28 cellular contexts compared by ENCODE assay signal in genomic region chr15:45616901-45617323, GRCh38. TPM values are rescaled to one million over a fixed set of nuclear protein-coding genes. Genes with fewer than 3 reads are reported as not detected.
DNase-seq lines count a peak whose midpoint lies in the region; ATAC-seq, FAIRE-seq and TF ChIP-seq lines count a peak whose summit lies in the region.
"Had no signal": no experiment of that assay in that cellular context is flagged by ENCODE, and none has a peak within 500 bp of the region (broad histone marks: within the 10 kb centered on the region; RNA-seq: fewer than 3 reads in every experiment).

No MANE protein-coding gene starts in this region.

- TF ChIP-seq RAD21 in IMR-90 (IDR thresholded peaks at IDR 0.05; ENCODE audit: low read length): no peak

- H3K4ac ChIP-seq in IMR-90 (ENCODE audit: low read depth, low read length) (no peak overlapping the region), neuronal stem cell (ENCODE audit: low read length) (no peak overlapping the region)

- H3K4me1 ChIP-seq in IMR-90 (ENCODE audit: control insufficient read depth, insufficient read depth, low read length) (peaks cover 6% of the 10 kb centered on the region), neuronal stem cell (ENCODE audit: control insufficient read depth in 2 of 2, insufficient read depth in 1 of 2, low read depth in 1 of 2, low read length in 2 of 2) (no peaks in the 10 kb centered on the region)
- H3K4me1 ChIP-seq: ascending aorta, SJSA1 had no signal

- in situ Hi-C loops in IMR-90 (cut with MboI; ENCODE audit: low sequenced_read_pairs): loop anchor here (10.0 to 25.0 kb wide), 2 partner anchors 162 to 430 kb away; partner anchors contain the start of gene SHF

- POLR2A ChIA-PET in IMR-90 (lab: Charles Lee; ENCODE audit: unreplicated experiment): no interaction called here

- H3K18ac ChIP-seq in IMR-90 (ENCODE audit: low read depth, low read length): no peak overlapping the region
- H3K18ac ChIP-seq in neuronal stem cell (ENCODE audit: low read length): no peak overlapping the region

- H3K9me1 ChIP-seq in IMR-90 (ENCODE audit: insufficient read depth, low read length): no peaks in the 10 kb centered on the region; the same call in 1 of the 2 replicates

- H4K91ac ChIP-seq in IMR-90 (ENCODE audit: insufficient read depth, low read depth, low read length) (no peak overlapping the region), neuronal stem cell (ENCODE audit: low read depth, low read length, poor library complexity) (no peak overlapping the region)

- dilution Hi-C loops in IMR-90 (cut with HindIII; ENCODE audit: low sequenced_read_pairs, unreplicated experiment): no loop called here

- no peak overlapping the region for H3K56ac ChIP-seq in IMR-90 (ENCODE audit: extremely low read depth, insufficient read depth, low read length)

- H4K20me1 ChIP-seq in IMR-90 (ENCODE audit: insufficient read depth, low read length): no peaks in the 10 kb centered on the region
- H4K20me1 ChIP-seq: BLaER1 treated with 17β-estradiol and CSF1 and Interleukin-3, amounts not matched to agents 10 nM and 100 nM had no signal

- no peak overlapping the region for H2AK5ac ChIP-seq in IMR-90 (ENCODE audit: low read depth, low read length)
- H2AK5ac ChIP-seq in neuronal stem cell (ENCODE audit: low read depth, low read length): no peak overlapping the region

- TF ChIP-seq CTCF in IMR-90 (conservative IDR thresholded peaks at IDR 0.05; ENCODE audit: low read depth, low read length) (no peak), epithelial cell of esophagus (IDR thresholded peaks at IDR 0.05; ENCODE audit: insufficient read depth, low read depth, low read length, missing control alignments) (no peak)

- DNase-seq in NCI-H748 (lab: John Stamatoyannopoulos, UW; ENCODE audit: unreplicated experiment) (peak; percentile 24), NCI-H748 treated with DMSO at 0.1 percent for 48 hours (lab: John Stamatoyannopoulos, UW) (no peak), IMR-90 (peak; percentile 52), epithelial cell of esophagus (ENCODE audit: low read depth) (peak; percentile 87), neuronal stem cell (ENCODE audit: low spot score) (no peak), sciatic nerve (ENCODE audit: low spot score) (no peak), frontal cortex (ENCODE audit: low spot score in 2 of 2) (no peak)
- DNase-seq: activated CD4-positive, alpha-beta memory T cell treated with anti-CD3 and anti-CD28 coated beads, Interleukin-2, amount 10 ng/mL, durations not matched to agents 7 days and 5 days; activated CD4-positive, CD25-positive, alpha-beta regulatory T cell; activated naive CD4-positive, alpha-beta T cell treated with anti-CD3 and anti-CD28 coated beads, Interleukin-2, amount 50 U/mL, for 16 hours; activated T-cell treated with anti-CD3 and anti-CD28 coated beads, Interleukin-2, amount 50 U/mL, for 48 hours; DMS 273 treated with DMSO at 0.1 percent for 48 hours; foreskin melanocyte; GF-D8; hypothalamus; KG1; midbrain; NCI-H2107; NCI-H526; stimulated activated CD8-positive, alpha-beta memory T cell treated with anti-CD3 and anti-CD28 coated beads, Interleukin-4, amount 100 ng/mL, for 48 hours; T-helper 2 cell had no signal

- H3K4me3 ChIP-seq in IMR-90 (ENCODE audit: insufficient read depth, low read depth, low read length) (no peak overlapping the region), epithelial cell of esophagus (ENCODE audit: low read length) (no peak overlapping the region), neuronal stem cell (ENCODE audit: low read length in 2 of 2) (no peak overlapping the region)
- H3K4me3 ChIP-seq: A549; ascending aorta; BLaER1 treated with 17β-estradiol and CSF1 and Interleukin-3, amounts not matched to agents 10 nM and 100 nM; GM12878; SJSA1 had no signal

- H2BK12ac ChIP-seq in neuronal stem cell (ENCODE audit: low read length): no peak overlapping the region

- CTCF ChIA-PET in IMR-90 (lab: Yijun Ruan, JAX): no interaction called here

- H3K36me3 ChIP-seq in IMR-90 (ENCODE audit: control insufficient read depth, insufficient read depth, low read length) (no peaks in the 10 kb centered on the region), neuronal stem cell (replicated peaks in 1 of 2; ENCODE audit: control insufficient read depth in 2 of 2, insufficient read depth in 2 of 2, low read length in 2 of 2) (no peaks in the 10 kb centered on the region)
- H3K36me3 ChIP-seq: ascending aorta; BLaER1 treated with 17β-estradiol and CSF1 and Interleukin-3, amounts not matched to agents 10 nM and 100 nM; SJSA1 had no signal

- 0 out of 4 replicates have a peak overlapping the region, but pooled peaks of 1 of the 2 experiments have one; percentile 0 for H4K8ac ChIP-seq in IMR-90 (ENCODE audit: low read depth in 2 of 2, low read length in 2 of 2)
- no peak overlapping the region for H4K8ac ChIP-seq in neuronal stem cell (ENCODE audit: low read depth, low read length)

- H3K27ac ChIP-seq in IMR-90 (ENCODE audit: insufficient read depth, low read length): no peak overlapping the region
- H3K27ac ChIP-seq in neuronal stem cell (replicated peaks; ENCODE audit: low read length): no peak overlapping the region
- H3K27ac ChIP-seq: A549; ascending aorta; BLaER1 treated with 17β-estradiol and CSF1 and Interleukin-3, amounts not matched to agents 10 nM and 100 nM; SJSA1 had no signal

- no peak overlapping the region for H3K9ac ChIP-seq in IMR-90 (ENCODE audit: low read depth, low read length)
- H3K9ac ChIP-seq in neuronal stem cell (ENCODE audit: low read depth, low read length, poor library complexity): no peak overlapping the region

- H2AFZ ChIP-seq in IMR-90 (replicated peaks; ENCODE audit: low read length, poor library complexity): peak overlapping the region; percentile 59
- peak overlapping the region; percentile 0 for H2AFZ ChIP-seq in neuronal stem cell (ENCODE audit: low read length)

- H3K4me2 ChIP-seq in IMR-90 (ENCODE audit: low read depth, low read length): no peak overlapping the region
- H3K4me2 ChIP-seq in neuronal stem cell (ENCODE audit: insufficient read depth, low read length, poor library complexity, severe bottlenecking): no peak overlapping the region
- H3K4me2 ChIP-seq: A549; BLaER1 treated with 17β-estradiol and CSF1 and Interleukin-3, amounts not matched to agents 10 nM and 100 nM had no signal

- ATAC-seq in IMR-90 (ENCODE audit: low read depth) (peak; percentile 20; the same call in 1 of the 2 replicates), sciatic nerve (no peak), GM21576 (IDR thresholded peaks at IDR 0.05; ENCODE audit: unreplicated experiment) (no peak)
- ATAC-seq: A549, GM12878 had no signal

- no TSS peak for BruUV-seq in IMR-90 (replicated peaks; lab: Mats Ljungman, UMichigan)

- H2BK20ac ChIP-seq in IMR-90 (ENCODE audit: low read depth, low read length): no peak overlapping the region

- H3K23ac ChIP-seq in IMR-90 (ENCODE audit: low read depth, low read length) (no peak overlapping the region), neuronal stem cell (ENCODE audit: low read depth, low read length, poor library complexity) (no peak overlapping the region)

- 40% methylated on average over 1 of the region's 3 CpGs; no CpG with 5 or more reads in 1 of the 2 experiments for WGBS in IMR-90 (ENCODE audit: extremely low coverage in 2 of 2, insufficient read length in 1 of 2), 2 experiments
- no CpG with 5 or more reads among the region's 3 CpGs for WGBS in neuronal stem cell (ENCODE audit: extremely low coverage in 2 of 2, insufficient read length in 2 of 2, insufficient replicate concordance in 1 of 2), 2 donors

- no peak for TF ChIP-seq POLR2A in IMR-90 (IDR thresholded peaks at IDR 0.05; ENCODE audit: low read depth, low read length)

- no peak overlapping the region for H2AK9ac ChIP-seq in IMR-90 (replicated peaks; ENCODE audit: low read depth, low read length, poor library complexity)

- H3K27me3 ChIP-seq in IMR-90 (ENCODE audit: control insufficient read depth, insufficient read depth, low read length) (no peaks in the 10 kb centered on the region), neuronal stem cell (ENCODE audit: control insufficient read depth in 3 of 3, insufficient read depth in 3 of 3, low read depth in 1 of 3, low read length in 3 of 3) (peaks cover 0 to 1% (median 0%) of the 10 kb centered on the region in 3 experiments)
- H3K27me3 ChIP-seq: ascending aorta; BLaER1 treated with 17β-estradiol and CSF1 and Interleukin-3, amounts not matched to agents 10 nM and 100 nM; SJSA1 had no signal

- H3K14ac ChIP-seq in IMR-90 (replicated peaks; ENCODE audit: low read depth, low read length) (no peak overlapping the region), neuronal stem cell (ENCODE audit: low read length) (no peak overlapping the region)

- no peaks in the 10 kb centered on the region for H3K79me1 ChIP-seq in IMR-90 (ENCODE audit: low read depth in 1 of 2, low read length in 2 of 2)
- H3K79me1 ChIP-seq in neuronal stem cell (ENCODE audit: low read depth, low read length): no peaks in the 10 kb centered on the region

- no peak overlapping the region for H2BK5ac ChIP-seq in IMR-90 (ENCODE audit: low read depth, low read length, poor library complexity, severe bottlenecking)
- H2BK5ac ChIP-seq in neuronal stem cell (ENCODE audit: low read length): no peak overlapping the region

- FAIRE-seq in frontal cortex (lab: Jason Lieb, UNC): no peak
- FAIRE-seq: A549, GM12878 had no signal

- H4K5ac ChIP-seq in IMR-90 (ENCODE audit: low read depth, low read length): peak overlapping the region; percentile 63; the same call in 1 of the 2 replicates

- H2BK120ac ChIP-seq in IMR-90 (ENCODE audit: low read depth, low read length) (no peak overlapping the region), neuronal stem cell (ENCODE audit: low read depth, low read length) (no peak overlapping the region)

- H2BK15ac ChIP-seq in IMR-90 (ENCODE audit: low read depth, low read length) (no peak overlapping the region), neuronal stem cell (ENCODE audit: low read length) (no peak overlapping the region)

- intact Hi-C loops in IMR-90 (cut with micrococcal nuclease): no loop called here
- intact Hi-C loops in sciatic nerve (cut with DNase I): loop anchor here (10.0 kb wide), 1 partner anchor 162 kb away; no protein-coding TSS in a partner anchor

- no peaks in the 10 kb centered on the region for H3K9me3 ChIP-seq in IMR-90 (ENCODE audit: control insufficient read depth, insufficient read depth, low read length)
- H3K9me3 ChIP-seq in neuronal stem cell (replicated peaks in 1 of 2; ENCODE audit: control insufficient read depth in 2 of 2, insufficient read depth in 1 of 2, low read depth in 1 of 2, low read length in 2 of 2): no peaks in the 10 kb centered on the region
- H3K9me3 ChIP-seq: A549; ascending aorta; BLaER1 treated with 17β-estradiol and CSF1 and Interleukin-3, amounts not matched to agents 10 nM and 100 nM; SJSA1 had no signal

RNA-seq across cellular contexts. Expression of gene SQOR, which starts 17.9 kb away (rescaled TPM):
- 39.2 and 40.3 TPM in 2 replicates for total RNA-seq in IMR-90 (2012; rRNA removed)
- polyA plus RNA-seq in IMR-90 (2012; rRNA removed): 21.2 and 22.1 TPM in 2 replicates
- polyA plus RNA-seq in IMR-90 (2012; cell fraction: cytosol; rRNA removed): 18.5 and 19.9 TPM in 2 replicates
- polyA plus RNA-seq in IMR-90 (2012; cell fraction: nucleus; rRNA removed; ENCODE audit: low replicate concordance): 7.4 and 18.0 TPM in 2 replicates
- polyA plus RNA-seq in neuronal stem cell (2013, experiment 1 of 2): 0.47 TPM
- polyA plus RNA-seq in neuronal stem cell (2013, experiment 2 of 2): 0.48 TPM
- total RNA-seq in sciatic nerve: 48.0 TPM
- 2.9 TPM for total RNA-seq in frontal cortex
- polyA plus RNA-seq: neural cell had no signal

RNA-seq across cellular contexts. Expression of gene BLOC1S6, which starts 29.7 kb away (rescaled TPM):
- 40.9 and 78.3 TPM in 2 replicates for total RNA-seq in IMR-90 (2012; rRNA removed)
- 17.9 and 21.7 TPM in 2 replicates for polyA plus RNA-seq in IMR-90 (2012; rRNA removed)
- 7.2 and 12.0 TPM in 2 replicates for polyA plus RNA-seq in IMR-90 (2012; cell fraction: cytosol; rRNA removed)
- 2.2 and 9.9 TPM in 2 replicates for polyA plus RNA-seq in IMR-90 (2012; cell fraction: nucleus; rRNA removed; ENCODE audit: low replicate concordance)
- 32.4 TPM for polyA plus RNA-seq in neuronal stem cell (2013, experiment 1 of 2)
- polyA plus RNA-seq in neuronal stem cell (2013, experiment 2 of 2): 32.6 TPM
- total RNA-seq in sciatic nerve: 48.1 TPM
- total RNA-seq in frontal cortex: 137 TPM

Comparison
In these comparisons a context has a peak if more than half of its experiments do, and no peak if none do; other contexts are left out.
1. DNase-seq: peak in NCI-H748 (single experiment), IMR-90 (single experiment) and epithelial cell of esophagus (single experiment); none in NCI-H748 treated with DMSO at 0.1 percent for 48 hours (single experiment), neuronal stem cell (single experiment), sciatic nerve (single experiment) and frontal cortex (0 of 2).
2. RNA of gene SQOR, which starts 17.9 kb away (total RNA-seq): 48.0 TPM in sciatic nerve (single experiment) and 39.2 to 40.3 TPM in IMR-90; 2.9 TPM in frontal cortex (single experiment); every median in the first group is over 10 times any median in the second.